Comparison of ENCODE assay signal across 9 cellular contexts in the genomic region with DNA sequence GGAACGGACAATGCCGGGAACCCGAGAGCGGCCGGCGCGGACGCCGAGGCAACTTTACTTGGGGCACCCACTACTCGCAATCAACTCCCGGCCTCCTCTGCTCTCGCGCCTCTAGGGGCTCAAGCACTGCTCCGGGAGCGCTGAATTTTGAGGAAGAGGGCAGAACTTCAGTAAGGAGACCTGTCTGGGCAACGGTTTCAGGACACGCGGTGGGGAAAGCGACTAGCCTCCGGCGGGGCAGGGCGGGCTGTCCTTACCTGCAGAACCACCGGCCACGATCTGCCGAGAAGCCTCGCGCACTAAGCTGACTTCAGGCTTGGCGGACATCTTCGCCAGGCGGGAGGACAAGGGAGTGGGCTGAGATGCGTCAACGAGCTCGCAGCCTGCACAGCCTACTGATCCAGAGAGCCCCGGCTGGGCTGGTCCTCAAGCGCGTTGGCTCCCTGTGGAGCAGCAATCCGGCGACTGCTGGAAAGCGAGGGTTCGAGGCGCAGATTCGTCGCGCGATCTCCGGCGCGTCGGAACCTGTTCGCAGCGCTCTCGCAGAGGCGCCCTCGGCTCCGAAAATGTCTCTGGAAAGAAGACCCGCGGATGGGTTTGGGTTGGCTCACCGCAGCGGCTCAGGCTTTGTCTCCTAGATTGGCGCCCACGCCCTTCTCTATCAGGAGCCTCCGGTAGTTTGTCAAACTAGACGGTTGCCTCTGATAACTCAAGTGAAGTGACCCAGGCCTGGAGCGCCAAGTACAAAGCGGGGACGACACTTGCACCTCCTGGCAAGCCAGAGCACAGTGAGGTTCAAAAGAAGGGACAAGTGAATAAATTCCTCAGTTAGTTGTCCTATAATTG. TPM values are rescaled to one million over a fixed set of nuclear protein-coding genes. Genes with fewer than 3 reads are reported as not detected.
DNase-seq lines count a peak whose midpoint lies in the region; ATAC-seq and TF ChIP-seq lines count a peak whose summit lies in the region.
"Had no signal": no experiment of that assay in that cellular context is flagged by ENCODE, and none has a peak within 500 bp of the region (broad histone marks: within the 10 kb centered on the region; RNA-seq: fewer than 3 reads in every experiment).

Gene SLC25A21, minus strand, starts transcription at position 583 of the 846 bp plus-strand sequence.

- ATAC-seq in HG03442 (IDR thresholded peaks at IDR 0.05; ENCODE audit: unreplicated experiment), result no peak

- no peak within 1 kb of the TSS for H3K27ac Mint-ChIP-seq in activated CD4-positive, alpha-beta T cell treated with anti-CD3 and anti-CD28 coated beads, Interleukin-2, amount 10 ng/mL, durations not matched to agents 7 days and 5 days
- H3K27ac Mint-ChIP-seq: CD4-positive, CD25-positive, alpha-beta regulatory T cell had no signal

- POLR2A ChIA-PET in activated CD4-positive, alpha-beta T cell treated with anti-CD3 and anti-CD28 coated beads, Interleukin-2, amount 10 ng/mL, durations not matched to agents 7 days and 5 days (lab: Charles Lee), result no interaction called here

- peaks cover 21% of the 10 kb centered on the region for H3K27me3 Mint-ChIP-seq in activated CD4-positive, alpha-beta T cell treated with anti-CD3 and anti-CD28 coated beads, Interleukin-2, amount 10 ng/mL, durations not matched to agents 7 days and 5 days

- DNase-seq in activated CD4-positive, alpha-beta T cell treated with anti-CD3 and anti-CD28 coated beads for 48 hours, result peak; percentile 20
- DNase-seq in activated CD4-positive, alpha-beta T cell treated with anti-CD3 and anti-CD28 coated beads, Interleukin-2, amount 10 ng/mL, durations not matched to agents 7 days and 5 days, result no peak
- peak; percentile 91 to 92 for DNase-seq in NCI-H524 (lab: John Stamatoyannopoulos, UW)
- DNase-seq in T47D (ENCODE audit: low read depth in 1 of 2, low spot score in 1 of 2), result peak; percentile 89 to 92
- peak; percentile 44 for DNase-seq in iPS DF 4.7 (ENCODE audit: extremely low read depth, low spot score)
- peak; percentile 36 for DNase-seq in retinal pigment epithelial cell (ENCODE audit: low read depth)
- no peak for DNase-seq in KG1 (lab: John Stamatoyannopoulos, UW)
- DNase-seq: CD4-positive, CD25-positive, alpha-beta regulatory T cell had no signal

- H3K4me3 Mint-ChIP-seq in activated CD4-positive, alpha-beta T cell treated with anti-CD3 and anti-CD28 coated beads, Interleukin-2, amount 10 ng/mL, durations not matched to agents 7 days and 5 days, result no peak within 1 kb of the TSS

- CTCF ChIA-PET in activated CD4-positive, alpha-beta T cell treated with anti-CD3 and anti-CD28 coated beads, Interleukin-2, amount 10 ng/mL, durations not matched to agents 7 days and 5 days (lab: Charles Lee), result no interaction called here

- no peaks in the 10 kb centered on the region for H3K9me3 Mint-ChIP-seq in activated CD4-positive, alpha-beta T cell treated with anti-CD3 and anti-CD28 coated beads, Interleukin-2, amount 10 ng/mL, durations not matched to agents 7 days and 5 days

- H3K4me3 ChIP-seq in retinal pigment epithelial cell (ENCODE audit: low read length), result peak within 1 kb of the TSS; percentile 78

- H3K4me1 Mint-ChIP-seq in activated CD4-positive, alpha-beta T cell treated with anti-CD3 and anti-CD28 coated beads, Interleukin-2, amount 10 ng/mL, durations not matched to agents 7 days and 5 days, result no peaks in the 10 kb centered on the region

- no peaks in the 10 kb centered on the region for H3K36me3 Mint-ChIP-seq in activated CD4-positive, alpha-beta T cell treated with anti-CD3 and anti-CD28 coated beads, Interleukin-2, amount 10 ng/mL, durations not matched to agents 7 days and 5 days (ENCODE audit: low read depth)
- H3K36me3 Mint-ChIP-seq: CD4-positive, CD25-positive, alpha-beta regulatory T cell had no signal

- in situ Hi-C loops in T47D (cut with HindIII; ENCODE audit: low pct_unique_long_range_greater_than_20kb, low sequenced_read_pairs), result no loop called here

- peak; percentile 4 for TF ChIP-seq CTCF in retinal pigment epithelial cell (conservative IDR thresholded peaks at IDR 0.05; ENCODE audit: low read depth, low read length)

RNA-seq across cellular contexts. Expression of gene SLC25A21, which starts in this region (rescaled TPM):
- total RNA-seq in activated CD4-positive, alpha-beta T cell treated with anti-CD3 and anti-CD28 coated beads, Interleukin-2, amount 10 ng/mL, durations not matched to agents 7 days and 5 days, result not detected
- total RNA-seq: CD4-positive, CD25-positive, alpha-beta regulatory T cell had no signal

Comparison
In these comparisons a context has a peak if more than half of its experiments do, and no peak if none do; other contexts are left out.
1. DNase-seq: peak in activated CD4-positive, alpha-beta T cell treated with anti-CD3 and anti-CD28 coated beads for 48 hours (single experiment), NCI-H524 (2 of 2), T47D (2 of 2), iPS DF 4.7 (single experiment) and retinal pigment epithelial cell (single experiment); none in activated CD4-positive, alpha-beta T cell treated with anti-CD3 and anti-CD28 coated beads, Interleukin-2, amount 10 ng/mL, durations not matched to agents 7 days and 5 days (single experiment) and KG1 (single experiment).